Comparison of ENCODE assay signal across 8 cellular contexts in the genomic region with DNA sequence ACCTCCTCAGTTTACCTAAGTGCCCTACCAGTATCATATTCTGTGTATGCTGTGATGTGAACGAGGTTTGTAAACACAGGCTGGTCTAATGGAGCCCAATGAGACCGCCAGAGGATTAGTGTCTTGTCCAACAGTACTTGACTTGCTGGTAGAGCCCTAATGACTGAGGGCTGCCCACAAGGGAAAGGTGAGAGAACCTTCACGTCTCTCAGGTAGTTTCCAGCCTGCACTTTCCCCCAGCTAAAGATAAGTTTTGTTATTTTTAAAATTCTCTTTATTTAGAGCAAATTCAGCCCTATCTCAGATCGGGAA. TPM values are rescaled to one million over a fixed set of nuclear protein-coding genes. Genes with fewer than 3 reads are reported as not detected.
A peak's percentile ranks its signal among the peaks of the same experiment; 100 is the strongest.
DNase-seq lines count a peak whose midpoint lies in the region; ATAC-seq and TF ChIP-seq lines count a peak whose summit lies in the region.

No MANE protein-coding gene starts in this region.

- intact Hi-C loops in CD4-positive, alpha-beta T cell (cut with DNase I, micrococcal nuclease): loop anchor here (2.0 to 10.0 kb wide), 4 partner anchors 14 to 1712 kb away; a partner anchor contains a TSS

- peak overlapping the region; percentile 99 for H3K4me2 ChIP-seq in Karpas-422 (ENCODE audit: low read depth, low read length, poor library complexity, severe bottlenecking)

- peak overlapping the region; percentile 95 for H3K4me3 Mint-ChIP-seq in CD4-positive, alpha-beta T cell

- H3K9me2 ChIP-seq in Karpas-422 (replicated peaks; ENCODE audit: insufficient read depth, low read length): no peaks in the 10 kb centered on the region

- H3K36me3 ChIP-seq in Karpas-422 (ENCODE audit: insufficient read depth, low read length): peaks cover 7% of the 10 kb centered on the region
- H3K36me3 ChIP-seq in mucosa of stomach (ENCODE audit: control insufficient read depth, insufficient read depth, low read length): no peaks in the 10 kb centered on the region

- no peaks in the 10 kb centered on the region for H3K9me3 Mint-ChIP-seq in CD4-positive, alpha-beta T cell

- peaks cover 23% of the 10 kb centered on the region for H4K20me1 ChIP-seq in Karpas-422 (ENCODE audit: insufficient read depth, low read depth, low read length)

- CTCF ChIA-PET in CD4-positive, alpha-beta T cell (lab: Charles Lee): interaction anchor here (0.6 to 1.5 kb wide), 5 partner anchors 15 to 52 kb away, joined by 3 to 9 read pairs (median 5); no protein-coding TSS in a partner anchor

- peak overlapping the region; percentile 94 for H3K9ac ChIP-seq in Karpas-422 (ENCODE audit: low read length)
- H3K9ac ChIP-seq in mucosa of stomach (ENCODE audit: low read length): peak overlapping the region; percentile 89

- no peak for TF ChIP-seq CTCF in CD4-positive, alpha-beta T cell (IDR thresholded peaks at IDR 0.05)

- H3K79me2 ChIP-seq in Karpas-422 (ENCODE audit: low read length): peaks cover 76% of the 10 kb centered on the region

- ATAC-seq in CD4-positive, alpha-beta T cell (ENCODE audit: poor library complexity): no peak
- peak; percentile 23 for ATAC-seq in GM21423 (IDR thresholded peaks at IDR 0.05; ENCODE audit: unreplicated experiment)

- H3K27me3 Mint-ChIP-seq in CD4-positive, alpha-beta T cell: no peaks in the 10 kb centered on the region

- H3K4me1 ChIP-seq in Karpas-422 (ENCODE audit: low read length): peaks cover 43% of the 10 kb centered on the region
- H3K4me1 ChIP-seq in mucosa of stomach (ENCODE audit: control insufficient read depth, insufficient read depth, low read length): peaks cover 28% of the 10 kb centered on the region

- no peak overlapping the region for H3K27ac Mint-ChIP-seq in CD4-positive, alpha-beta T cell

- peak overlapping the region; percentile 93 for H3K27ac ChIP-seq in CD4-positive, alpha-beta T cell (ENCODE audit: low read depth, low read length)
- H3K27ac ChIP-seq in Karpas-422 (ENCODE audit: low read length) (peak overlapping the region; percentile 86), cingulate gyrus (ENCODE audit: low read depth, low read length) (peak overlapping the region; percentile 91)

- peaks cover 39% of the 10 kb centered on the region for H3K4me1 Mint-ChIP-seq in CD4-positive, alpha-beta T cell (ENCODE audit: low read depth)

- POLR2A ChIA-PET in CD4-positive, alpha-beta T cell (lab: Charles Lee): interaction anchor here (0.6 to 3.1 kb wide), 12 partner anchors 8 to 751 kb away, joined by 3 to 43 read pairs (median 4); a partner anchor contains a TSS

- DNase-seq in CD4-positive, alpha-beta T cell: no peak
- DNase-seq in Karpas-422 (no peak), RPMI8226 (no peak), KG1 (lab: John Stamatoyannopoulos, UW) (no peak)
- DNase-seq in stimulated activated CD4-positive, alpha-beta T cell treated with anti-CD3 and anti-CD28 coated beads, Interleukin-15, amount 100 ng/mL, for 24 hours: no peak

- peaks cover 17% of the 10 kb centered on the region for H3K36me3 Mint-ChIP-seq in CD4-positive, alpha-beta T cell (ENCODE audit: low read depth)

- H2AFZ ChIP-seq in Karpas-422 (ENCODE audit: low read length): peak overlapping the region; percentile 29; the same call in 1 of the 2 replicates

- no peaks in the 10 kb centered on the region for H3K9me3 ChIP-seq in CD4-positive, alpha-beta T cell (ENCODE audit: control insufficient read depth, low read length)
- H3K9me3 ChIP-seq in Karpas-422 (ENCODE audit: low read length): no peaks in the 10 kb centered on the region
- no peaks in the 10 kb centered on the region for H3K9me3 ChIP-seq in mucosa of stomach (ENCODE audit: control insufficient read depth, low read length)

- H3K4me3 ChIP-seq in Karpas-422 (ENCODE audit: low read length) (peak overlapping the region; percentile 95), mucosa of stomach (ENCODE audit: low read length) (peak overlapping the region; percentile 84)

- H3K27me3 ChIP-seq in CD4-positive, alpha-beta T cell (ENCODE audit: control insufficient read depth, insufficient read depth, low read length): no peaks in the 10 kb centered on the region
- H3K27me3 ChIP-seq in Karpas-422 (ENCODE audit: low read length): no peaks in the 10 kb centered on the region
- H3K27me3 ChIP-seq in mucosa of stomach (ENCODE audit: control insufficient read depth, insufficient read depth, low read length): no peaks in the 10 kb centered on the region

RNA-seq across cellular contexts. Expression of a gene that starts 0.5 kb away (rescaled TPM):
- 10 to 100 TPM; 67.3 to 68.0 TPM for total RNA-seq in CD4-positive, alpha-beta T cell
- total RNA-seq in Karpas-422 (2014; rRNA removed; shearing (Covaris generic); ENCODE audit: low replicate concordance): 32.9 and 55.4 TPM in 2 replicates
